Comparison of ENCODE assay signal across 17 cellular contexts in the genomic region with DNA sequence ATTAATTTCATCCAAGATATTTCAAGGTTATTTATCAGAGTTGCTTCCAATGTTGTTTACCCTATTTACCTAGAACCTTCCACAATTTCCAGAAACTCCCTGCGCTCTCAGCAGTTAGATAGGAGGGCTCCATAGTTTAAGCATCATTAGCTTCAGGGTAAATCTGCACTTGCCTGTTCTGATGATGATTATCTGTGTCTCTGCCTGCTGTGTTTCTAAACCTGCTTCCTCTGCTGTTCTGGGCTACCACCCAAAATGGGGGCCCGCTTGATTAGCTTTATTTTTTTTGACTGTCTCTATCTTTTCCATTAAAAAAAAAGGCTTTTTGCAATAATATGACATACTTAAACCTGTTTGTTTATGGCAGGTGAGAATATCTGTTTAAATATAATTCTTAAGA.
DNase-seq lines count a peak whose midpoint lies in the region; TF ChIP-seq lines count a peak whose summit lies in the region.
"Had no signal": no experiment of that assay in that cellular context is flagged by ENCODE, and none has a peak within 500 bp of the region (broad histone marks: within the 10 kb centered on the region; RNA-seq: fewer than 3 reads in every experiment).

No MANE protein-coding gene starts in this region.

- peak; percentile 96 for DNase-seq in G401 (ENCODE audit: low spot score)
- peak; percentile 94 for DNase-seq in cerebellar cortex (ENCODE audit: low spot score)
- peak; percentile 74 for DNase-seq in cerebellum (ENCODE audit: low spot score)
- no peak for DNase-seq in activated T-cell treated with anti-CD3 and anti-CD28 coated beads for 4 hours
- DNase-seq in esophagus squamous epithelium (lab: John Stamatoyannopoulos, UW), result no peak
- DNase-seq: AML-193; Caco-2; Calu3; CD4-positive, alpha-beta T cell; CD8-positive, alpha-beta T cell; DMS79 treated with DMSO at 0.1 percent for 48 hours; GDM1 had no signal

- H3K4me3 ChIP-seq in esophagus squamous epithelium, result no peak overlapping the region
- H3K4me3 ChIP-seq: A549; BLaER1 treated with 17β-estradiol and CSF1 and Interleukin-3, amounts not matched to agents 10 nM and 100 nM; GM12878 had no signal

- H3K4me1 ChIP-seq in esophagus squamous epithelium, result no peaks in the 10 kb centered on the region
- H3K4me1 ChIP-seq: A549; BLaER1 treated with 17β-estradiol and CSF1 and Interleukin-3, amounts not matched to agents 10 nM and 100 nM; Caco-2 had no signal

- 86% methylated on average over 2 of the region's 2 CpGs for WGBS in esophagus squamous epithelium, 2 donors

- no peak overlapping the region for H3K27ac ChIP-seq in esophagus squamous epithelium
- H3K27ac ChIP-seq: 22Rv1; A549; BLaER1 treated with 17β-estradiol and CSF1 and Interleukin-3, amounts not matched to agents 10 nM and 100 nM; C4-2B had no signal

- in situ Hi-C loops in G401 (cut with HindIII; ENCODE audit: low sequenced_read_pairs), result no loop called here

- TF ChIP-seq POLR2A in esophagus squamous epithelium (IDR thresholded peaks at IDR 0.05), result no peak

- no peaks in the 10 kb centered on the region for H3K9me3 ChIP-seq in esophagus squamous epithelium
- H3K9me3 ChIP-seq: A549; BLaER1 treated with 17β-estradiol and CSF1 and Interleukin-3, amounts not matched to agents 10 nM and 100 nM; Caco-2 had no signal

- intact Hi-C loops in esophagus squamous epithelium (cut with DNase I), result no loop called here

- no peak for TF ChIP-seq CTCF in esophagus squamous epithelium (IDR thresholded peaks at IDR 0.05)

- no peaks in the 10 kb centered on the region for H3K36me3 ChIP-seq in esophagus squamous epithelium
- H3K36me3 ChIP-seq: BLaER1 treated with 17β-estradiol and CSF1 and Interleukin-3, amounts not matched to agents 10 nM and 100 nM had no signal

- no peaks in the 10 kb centered on the region for H3K27me3 ChIP-seq in esophagus squamous epithelium
- H3K27me3 ChIP-seq: BLaER1 treated with 17β-estradiol and CSF1 and Interleukin-3, amounts not matched to agents 10 nM and 100 nM had no signal

Comparison
In these comparisons a context has a peak if more than half of its experiments do, and no peak if none do; other contexts are left out.
1. DNase-seq: peak in G401 (single experiment), cerebellar cortex (single experiment) and cerebellum (single experiment); none in activated T-cell treated with anti-CD3 and anti-CD28 coated beads for 4 hours (single experiment) and esophagus squamous epithelium (single experiment).